ENCODE assay signal across 9 cellular contexts in genomic region chr1:231376875-231377549, GRCh38. TPM values are rescaled to one million over a fixed set of nuclear protein-coding genes. Genes with fewer than 3 reads are reported as not detected.
DNase-seq lines count a peak whose midpoint lies in the region; ATAC-seq, FAIRE-seq and TF ChIP-seq lines count a peak whose summit lies in the region.
"Had no signal": no experiment of that assay in that cellular context is flagged by ENCODE, and none has a peak within 500 bp of the region (broad histone marks: within the 10 kb centered on the region; RNA-seq: fewer than 3 reads in every experiment).

No MANE protein-coding gene starts in this region.

- in situ Hi-C loops in brain microvascular endothelial cell (cut with HindIII; ENCODE audit: low pct_ligation_motif_present, low sequenced_read_pairs), result no loop called here

- no peak overlapping the region for H3K4me3 ChIP-seq in SJCRH30
- H3K4me3 ChIP-seq in brain microvascular endothelial cell (ENCODE audit: low read depth, low read length), result no peak overlapping the region

- no peak for TF ChIP-seq CTCF in brain microvascular endothelial cell (IDR thresholded peaks at IDR 0.05; ENCODE audit: low read depth, low read length, missing control alignments)

- H3K27me3 ChIP-seq in SJCRH30 (no peaks in the 10 kb centered on the region), brain microvascular endothelial cell (replicated peaks) (no peaks in the 10 kb centered on the region)

- FAIRE-seq in GM12891 (lab: Jason Lieb, UNC), result peak; percentile 82
- peak; percentile 89 for FAIRE-seq in RCC 7860 (lab: Jason Lieb, UNC)

- H3K9me3 ChIP-seq in SJCRH30 (replicated peaks), result no peaks in the 10 kb centered on the region

- H3K36me3 ChIP-seq in SJCRH30, result no peaks in the 10 kb centered on the region
- no peaks in the 10 kb centered on the region for H3K36me3 ChIP-seq in brain microvascular endothelial cell (replicated peaks)

- peak; percentile 70 for ATAC-seq in GM21786 (IDR thresholded peaks at IDR 0.05; ENCODE audit: unreplicated experiment)

- DNase-seq in GM12891 (ENCODE audit: insufficient read length, low spot score) (no peak), RCC 7860 (ENCODE audit: low spot score) (peak; percentile 36), kidney tubule cell (ENCODE audit: low spot score) (peak; percentile 87), SJCRH30 (no peak), brain microvascular endothelial cell (no peak), SHP77 treated with DMSO at 0.1 percent for 48 hours (lab: John Stamatoyannopoulos, UW) (no peak), NCI-H1105 treated with DMSO at 0.1 percent for 48 hours (lab: John Stamatoyannopoulos, UW) (no peak)
- DNase-seq: NCI-H2029 had no signal

- no peak for TF ChIP-seq POLR2A in GM12891 (IDR thresholded peaks at IDR 0.05; ENCODE audit: low read depth, low read length)

- H3K27ac ChIP-seq in SJCRH30, result no peak overlapping the region
- no peak overlapping the region for H3K27ac ChIP-seq in brain microvascular endothelial cell

- H3K4me1 ChIP-seq in SJCRH30, result no peaks in the 10 kb centered on the region

TF ChIP-seq in GM12891, 5 proteins besides CTCF, POLR2A, EP300 and RAD21:
- TF ChIP-seq SPI1 (IDR thresholded peaks at IDR 0.05; ENCODE audit: low read depth, low read length) (peak; percentile 56), TAF1 (IDR thresholded peaks at IDR 0.05; ENCODE audit: low read depth, low read length) (no peak)

RNA-seq across cellular contexts. Expression of gene SPRTN, which starts 38.9 kb away (rescaled TPM):
- polyA plus RNA-seq in GM12891 (2012; ENCODE audit: low read depth, missing spikeins), result 2.3 TPM
- 21.5 and 22.5 TPM in 2 replicates for total RNA-seq in SJCRH30 (2014; rRNA removed; shearing (Covaris generic))

RNA-seq across cellular contexts. Expression of gene EXOC8, which starts 39.4 kb away (rescaled TPM):
- 3.9 TPM for polyA plus RNA-seq in GM12891 (2012; ENCODE audit: low read depth, missing spikeins)
- total RNA-seq in SJCRH30 (2014; rRNA removed; shearing (Covaris generic)), result 13.4 and 15.0 TPM in 2 replicates

RNA-seq across cellular contexts. Expression of gene EGLN1, which starts 45.1 kb away (rescaled TPM):
- polyA plus RNA-seq in GM12891 (2012; ENCODE audit: low read depth, missing spikeins), result 23.1 TPM
- total RNA-seq in SJCRH30 (2014; rRNA removed; shearing (Covaris generic)), result 23.8 and 26.7 TPM in 2 replicates

Comparison
In these comparisons a context has a peak if more than half of its experiments do, and no peak if none do; other contexts are left out.
1. DNase-seq: peak in RCC 7860 (single experiment) and kidney tubule cell (single experiment); none in GM12891 (single experiment), SJCRH30 (0 of 2), brain microvascular endothelial cell (single experiment), SHP77 treated with DMSO at 0.1 percent for 48 hours (single experiment) and NCI-H1105 treated with DMSO at 0.1 percent for 48 hours (single experiment).